ENCODE assay signal across 1 cellular context in genomic region chr10:13221572-13221971, GRCh38.
TF ChIP-seq lines count a peak whose summit lies in the region.

No MANE protein-coding gene starts in this region.

TF ChIP-seq in K562, 482 proteins besides CTCF, POLR2A, EP300 and RAD21:
- peak; percentile 76 for TF ChIP-seq MAFG (tag; conservative IDR thresholded peaks at IDR 0.05)
- no peak for TF ChIP-seq AFF1 (IDR thresholded peaks at IDR 0.05; ENCODE audit: low read depth in 1 of 2, partially characterized antibody in 2 of 2)
- TF ChIP-seq MCM3 (IDR thresholded peaks at IDR 0.05) = no peak
- no peak for TF ChIP-seq MCM5 (IDR thresholded peaks at IDR 0.05; ENCODE audit: low read depth)
- TF ChIP-seq ZNF316 (IDR thresholded peaks at IDR 0.05) = peak; percentile 75
- peak; percentile 45 for TF ChIP-seq MAFK (IDR thresholded peaks at IDR 0.05; ENCODE audit: low read length)
- TF ChIP-seq C11orf30 (IDR thresholded peaks at IDR 0.05; ENCODE audit: low read depth) = peak; percentile 67
- peak; percentile 44; the same call in 1 of the 2 replicates for TF ChIP-seq MAFF (IDR thresholded peaks at IDR 0.05; ENCODE audit: low read length)
